Comparison of ENCODE assay signal across 13 cellular contexts in genomic region chr9:123394291-123395235, GRCh38. TPM values are rescaled to one million over a fixed set of nuclear protein-coding genes. Genes with fewer than 3 reads are reported as not detected.
A peak's percentile ranks its signal among the peaks of the same experiment; 100 is the strongest.
DNase-seq lines count a peak whose midpoint lies in the region; ATAC-seq and TF ChIP-seq lines count a peak whose summit lies in the region.
"Had no signal": no experiment of that assay in that cellular context is flagged by ENCODE, and none has a peak within 500 bp of the region (broad histone marks: within the 10 kb centered on the region; RNA-seq: fewer than 3 reads in every experiment).

No MANE protein-coding gene starts in this region.

- H4K91ac ChIP-seq in neuronal stem cell (ENCODE audit: low read depth, low read length, poor library complexity) = no peak overlapping the region

- H3K27me3 Mint-ChIP-seq in central memory CD8-positive, alpha-beta T cell = no peaks in the 10 kb centered on the region

- no peak overlapping the region for H3K4ac ChIP-seq in neuronal stem cell (ENCODE audit: low read length)

- no peak overlapping the region for H3K23ac ChIP-seq in neuronal stem cell (ENCODE audit: low read depth, low read length, poor library complexity)

- no peak for TF ChIP-seq EP300 in SK-N-SH (IDR thresholded peaks at IDR 0.05; ENCODE audit: borderline replicate concordance in 1 of 2, low read depth in 1 of 2, low read length in 1 of 2)

- H3K9me2 ChIP-seq in SK-N-SH = no peaks in the 10 kb centered on the region

- POLR2A ChIA-PET in SK-N-SH (lab: Yijun Ruan, JAX) = no interaction called here

- no peak for ATAC-seq in central memory CD8-positive, alpha-beta T cell (replicated peaks; ENCODE audit: extremely low read depth, poor library complexity, severe bottlenecking)

- H2BK15ac ChIP-seq in neuronal stem cell (ENCODE audit: low read length) = no peak overlapping the region

- H3K14ac ChIP-seq in neuronal stem cell (ENCODE audit: low read length) = no peak overlapping the region

- no peak overlapping the region for H3K4me3 Mint-ChIP-seq in central memory CD8-positive, alpha-beta T cell

- H2BK120ac ChIP-seq in neuronal stem cell (ENCODE audit: low read depth, low read length) = no peak overlapping the region

- CTCF ChIA-PET in SK-N-SH (lab: Yijun Ruan, JAX) = interaction anchor here (0.8 to 20.5 kb wide), 4 partner anchors 9 to 313 kb away, joined by 3 to 331 read pairs (median 12); partner anchors contain the start of gene CRB2

- peaks cover 5% of the 10 kb centered on the region for H3K36me3 Mint-ChIP-seq in central memory CD8-positive, alpha-beta T cell (ENCODE audit: insufficient read depth)

- no peaks in the 10 kb centered on the region for H3K4me1 Mint-ChIP-seq in central memory CD8-positive, alpha-beta T cell

- H2BK12ac ChIP-seq in neuronal stem cell (ENCODE audit: low read length) = no peak overlapping the region

- peaks cover 0 to 12% (median 7%) of the 10 kb centered on the region in 11 experiments; a peak in 15 of 22 replicates for H3K9me3 ChIP-seq in BLaER1 treated with 17β-estradiol and CSF1 and Interleukin-3, amounts not matched to agents 10 nM and 100 nM (replicated peaks in 1 of 11)
- H3K9me3 ChIP-seq in neuronal stem cell (replicated peaks in 1 of 2; ENCODE audit: control insufficient read depth in 2 of 2, insufficient read depth in 1 of 2, low read depth in 1 of 2, low read length in 2 of 2) (peaks cover 2 to 6% of the 10 kb centered on the region in 2 donors), SK-N-SH (no peaks in the 10 kb centered on the region)
- H3K9me3 ChIP-seq in effector memory CD4-positive, alpha-beta T cell (ENCODE audit: control insufficient read depth, low read length) = no peaks in the 10 kb centered on the region
- H3K9me3 ChIP-seq: SJSA1 had no signal

- H2AFZ ChIP-seq in neuronal stem cell (ENCODE audit: low read length) = peak overlapping the region; percentile 65
- no peak overlapping the region for H2AFZ ChIP-seq in SK-N-SH (ENCODE audit: low read depth)
- H2AFZ ChIP-seq: PC-9 had no signal

- no peaks in the 10 kb centered on the region for H3K79me1 ChIP-seq in neuronal stem cell (ENCODE audit: low read depth, low read length)

- no CpG with 5 or more reads among the region's 16 CpGs for WGBS in neuronal stem cell (ENCODE audit: extremely low coverage in 2 of 2, insufficient read length in 2 of 2, insufficient replicate concordance in 1 of 2), 2 donors
- WGBS in SK-N-SH (ENCODE audit: low lambda C conversion rate) = 80% methylated on average over 15 of the region's 16 CpGs

- peak overlapping the region; percentile 62 for H3K27ac Mint-ChIP-seq in central memory CD8-positive, alpha-beta T cell (ENCODE audit: low read depth)

- H3K4me3 ChIP-seq in BLaER1 treated with 17β-estradiol and CSF1 and Interleukin-3, amounts not matched to agents 10 nM and 100 nM = no peak overlapping the region
- H3K4me3 ChIP-seq in H7 (ENCODE audit: insufficient read depth, low read depth, low read length) = no peak overlapping the region
- H3K4me3 ChIP-seq in neuronal stem cell (ENCODE audit: low read length in 2 of 2) = no peak overlapping the region
- H3K4me3 ChIP-seq in effector memory CD4-positive, alpha-beta T cell (ENCODE audit: insufficient read depth, low read depth, low read length, poor library complexity, severe bottlenecking) = no peak overlapping the region
- no peak overlapping the region for H3K4me3 ChIP-seq in SK-N-SH (ENCODE audit: low read depth in 2 of 2, low read length in 1 of 2)
- H3K4me3 ChIP-seq: PC-9, SJSA1 had no signal

- H3F3A ChIP-seq in SK-N-SH (replicated peaks; ENCODE audit: insufficient read depth) = no peaks in the 10 kb centered on the region

- peaks cover 0 to 39% (median 0%) of the 10 kb centered on the region in 11 experiments; a peak in 5 of 22 replicates for H4K20me1 ChIP-seq in BLaER1 treated with 17β-estradiol and CSF1 and Interleukin-3, amounts not matched to agents 10 nM and 100 nM
- no peaks in the 10 kb centered on the region for H4K20me1 ChIP-seq in SK-N-SH (ENCODE audit: insufficient read depth)

- TF ChIP-seq RAD21 in SK-N-SH (IDR thresholded peaks at IDR 0.05; ENCODE audit: low read length) = no peak

- TF ChIP-seq CTCF in SK-N-SH (IDR thresholded peaks at IDR 0.05) (no peak), GM10266 (IDR thresholded peaks at IDR 0.05; ENCODE audit: control insufficient read depth, insufficient read depth, low read depth, missing control alignments) (no peak)

- no peaks in the 10 kb centered on the region for H3K9me3 Mint-ChIP-seq in central memory CD8-positive, alpha-beta T cell

- H3K27me3 ChIP-seq in BLaER1 treated with 17β-estradiol and CSF1 and Interleukin-3, amounts not matched to agents 10 nM and 100 nM = no peaks in the 10 kb centered on the region
- H3K27me3 ChIP-seq in H7 (ENCODE audit: control insufficient read depth, insufficient read depth, low read length) = no peaks in the 10 kb centered on the region
- H3K27me3 ChIP-seq in neuronal stem cell (ENCODE audit: control insufficient read depth in 3 of 3, insufficient read depth in 3 of 3, low read depth in 1 of 3, low read length in 3 of 3) = no peaks in the 10 kb centered on the region
- no peaks in the 10 kb centered on the region for H3K27me3 ChIP-seq in effector memory CD4-positive, alpha-beta T cell (replicated peaks; ENCODE audit: control insufficient read depth, insufficient read depth, low read length, poor library complexity, severe bottlenecking)
- no peaks in the 10 kb centered on the region for H3K27me3 ChIP-seq in SK-N-SH (ENCODE audit: insufficient read depth)
- H3K27me3 ChIP-seq: SJSA1 had no signal

- H3K79me2 ChIP-seq in SK-N-SH (ENCODE audit: insufficient read depth) = no peaks in the 10 kb centered on the region

- DNase-seq in H7 (peak; percentile 39), neuronal stem cell (ENCODE audit: low spot score) (no peak), midbrain (lab: John Stamatoyannopoulos, UW) (no peak), SK-N-SH (no peak), GM10266 (ENCODE audit: extremely low spot score) (no peak)
- DNase-seq in central memory CD8-positive, alpha-beta T cell (ENCODE audit: low spot score in 2 of 2) = no peak
- no peak for DNase-seq in effector memory CD4-positive, alpha-beta T cell
- DNase-seq: NCI-H1930, NCI-H226, PC-9 had no signal

- H3K36me3 ChIP-seq in BLaER1 treated with 17β-estradiol and CSF1 and Interleukin-3, amounts not matched to agents 10 nM and 100 nM = peaks cover 0 to 19% (median 5%) of the 10 kb centered on the region in 11 experiments; a peak in 9 of 22 replicates
- no peaks in the 10 kb centered on the region; the same call in 1 of the 2 replicates for H3K36me3 ChIP-seq in H7 (replicated peaks; ENCODE audit: control insufficient read depth, insufficient read depth, low read length)
- no peaks in the 10 kb centered on the region for H3K36me3 ChIP-seq in neuronal stem cell (replicated peaks in 1 of 2; ENCODE audit: control insufficient read depth in 2 of 2, insufficient read depth in 2 of 2, low read length in 2 of 2)
- H3K36me3 ChIP-seq in effector memory CD4-positive, alpha-beta T cell (ENCODE audit: control insufficient read depth, insufficient read depth, low read length) = no peaks in the 10 kb centered on the region
- H3K36me3 ChIP-seq in SK-N-SH (replicated peaks in 1 of 2; ENCODE audit: control insufficient read depth in 1 of 2, insufficient read depth in 2 of 2, low read length in 1 of 2) = no peaks in the 10 kb centered on the region
- H3K36me3 ChIP-seq: SJSA1 had no signal

- H2AK5ac ChIP-seq in neuronal stem cell (ENCODE audit: low read depth, low read length) = peak overlapping the region; percentile 56

- H3K18ac ChIP-seq in neuronal stem cell (ENCODE audit: low read length) = peak overlapping the region; percentile 49

- no peak overlapping the region for H4K8ac ChIP-seq in neuronal stem cell (ENCODE audit: low read depth, low read length)

- H2BK5ac ChIP-seq in neuronal stem cell (ENCODE audit: low read length) = no peak overlapping the region

- peaks cover 10 to 31% (median 27%) of the 10 kb centered on the region in 10 experiments; a peak in 19 of 20 replicates for H3K4me1 ChIP-seq in BLaER1 treated with 17β-estradiol and CSF1 and Interleukin-3, amounts not matched to agents 10 nM and 100 nM
- peaks cover 13 to 16% of the 10 kb centered on the region in 2 donors for H3K4me1 ChIP-seq in neuronal stem cell (ENCODE audit: control insufficient read depth in 2 of 2, insufficient read depth in 1 of 2, low read depth in 1 of 2, low read length in 2 of 2)
- no peaks in the 10 kb centered on the region for H3K4me1 ChIP-seq in effector memory CD4-positive, alpha-beta T cell (ENCODE audit: control insufficient read depth, insufficient read depth, low read length, poor library complexity, severe bottlenecking)
- H3K4me1 ChIP-seq in SK-N-SH (ENCODE audit: control insufficient read depth in 1 of 2, insufficient read depth in 2 of 2, low read depth in 1 of 2, low read length in 1 of 2) = peaks cover 0 to 11% of the 10 kb centered on the region in 2 experiments; a peak in 1 of 4 replicates
- H3K4me1 ChIP-seq: SJSA1 had no signal

- peak overlapping the region in 8 of 11 experiments; percentile 43 to 71 (median 64); a peak in 15 of 22 replicates for H3K4me2 ChIP-seq in BLaER1 treated with 17β-estradiol and CSF1 and Interleukin-3, amounts not matched to agents 10 nM and 100 nM
- H3K4me2 ChIP-seq in neuronal stem cell (ENCODE audit: insufficient read depth, low read length, poor library complexity, severe bottlenecking) (no peak overlapping the region), SK-N-SH (no peak overlapping the region)
- H3K4me2 ChIP-seq: PC-9 had no signal

- peak overlapping the region in 5 of 11 experiments; percentile 0 to 47 (median 16); a peak in 5 of 22 replicates for H3K27ac ChIP-seq in BLaER1 treated with 17β-estradiol and CSF1 and Interleukin-3, amounts not matched to agents 10 nM and 100 nM
- H3K27ac ChIP-seq in neuronal stem cell (replicated peaks; ENCODE audit: low read length) (no peak overlapping the region), SK-N-SH (ENCODE audit: low read depth in 2 of 2, low read length in 1 of 2) (no peak overlapping the region)
- H3K27ac ChIP-seq in effector memory CD4-positive, alpha-beta T cell (ENCODE audit: insufficient read depth, low read length, poor library complexity, severe bottlenecking) = no peak overlapping the region
- H3K27ac ChIP-seq: C4-2B, PC-9, SJSA1 had no signal

- H3K9ac ChIP-seq in BLaER1 treated with 17β-estradiol and CSF1 and Interleukin-3, amounts not matched to agents 10 nM and 100 nM = peak overlapping the region in 4 of 11 experiments; percentile 16 to 39 (median 29); a peak in 3 of 22 replicates
- H3K9ac ChIP-seq in neuronal stem cell (ENCODE audit: low read depth, low read length, poor library complexity) (no peak overlapping the region), SK-N-SH (no peak overlapping the region)

TF ChIP-seq in SK-N-SH, 30 proteins besides CTCF, POLR2A, EP300 and RAD21 (continues in another document):
- TF ChIP-seq MEF2A (IDR thresholded peaks at IDR 0.05; ENCODE audit: borderline replicate concordance, low read depth) (no peak), NRF1 (IDR thresholded peaks at IDR 0.05; ENCODE audit: low read depth, low read length) (no peak), YY1 (IDR thresholded peaks at IDR 0.05; ENCODE audit: low read depth) (no peak)

RNA-seq across cellular contexts. Expression of gene CRB2, which starts 38.6 kb away (rescaled TPM):
- total RNA-seq in H7 (2014; rRNA removed; shearing (Covaris generic)) = 1.6 and 1.7 TPM in 2 replicates
- 41.7 TPM for polyA plus RNA-seq in neuronal stem cell (2013, experiment 1 of 2)
- 41.7 TPM for polyA plus RNA-seq in neuronal stem cell (2013, experiment 2 of 2)
- not detected in 2 replicates for polyA plus RNA-seq in SK-N-SH (2012; rRNA removed)
- under 0.01 TPM in 2 replicates for polyA plus RNA-seq in SK-N-SH (2012; cell fraction: cytosol; rRNA removed)
- polyA plus RNA-seq in SK-N-SH (2012; cell fraction: nucleus; rRNA removed) = 0.02 and 0.05 TPM in 2 replicates
- total RNA-seq: PC-9, SJSA1 had no signal

Comparison
In these comparisons a context has a peak if more than half of its experiments do, and no peak if none do; other contexts are left out.
1. H3K4me2 ChIP-seq: peak in BLaER1 treated with 17β-estradiol and CSF1 and Interleukin-3, amounts not matched to agents 10 nM and 100 nM (8 of 11); none in neuronal stem cell (single experiment) and SK-N-SH (single experiment).